In genomic region chr1:33330376-33330890, GRCh38 we compare ENCODE assay signal across 16 cellular contexts. TPM values are rescaled to one million over a fixed set of nuclear protein-coding genes. Genes with fewer than 3 reads are reported as not detected.
"Had no signal": no experiment of that assay in that cellular context is flagged by ENCODE, and none has a peak within 500 bp of the region (broad histone marks: within the 10 kb centered on the region; RNA-seq: fewer than 3 reads in every experiment).

No MANE protein-coding gene starts in this region.

- ATAC-seq: left ventricle myocardium superior, sciatic nerve had no signal

- H3K36me3 ChIP-seq: ovary had no signal

- H3K4me3 ChIP-seq: dorsolateral prefrontal cortex, ovary, stomach, vagina had no signal

- DNase-seq: activated B cell treated with CpG ODN at 0.5 μM for 24 hours; activated CD4-positive, alpha-beta T cell treated with anti-CD3 and anti-CD28 coated beads, Interleukin-2, amount 10 ng/mL, durations not matched to agents 7 days and 5 days; activated CD8-positive, alpha-beta memory T cell treated with anti-CD3 and anti-CD28 coated beads for 24 hours; activated naive CD4-positive, alpha-beta T cell; hippocampal formation; left ventricle myocardium superior; stimulated activated CD4-positive, alpha-beta T cell treated with anti-CD3 and anti-CD28 coated beads, Interleukin-2, amount 100 ng/mL, for 24 hours; stomach; T-helper 2 cell had no signal

- H3K27me3 ChIP-seq: dorsolateral prefrontal cortex, ovary, stomach, vagina had no signal

- H3K27ac ChIP-seq: ovary, vagina had no signal

- H3K9me3 ChIP-seq: ovary, stomach, vagina had no signal

RNA-seq across cellular contexts. Expression of gene A3GALT2, which starts 9.5 kb away (rescaled TPM):
- total RNA-seq: activated B cell treated with CpG ODN at 0.5 μM for 24 hours; activated CD4-positive, alpha-beta T cell treated with anti-CD3 and anti-CD28 coated beads, Interleukin-2, amount 10 ng/mL, durations not matched to agents 7 days and 5 days; fibroblast of villous mesenchyme; kidney; left ventricle myocardium superior; neural crest cell; ovary; sciatic nerve; stomach; vagina had no signal
